ENCODE assay signal across 17 cellular contexts in the genomic region with DNA sequence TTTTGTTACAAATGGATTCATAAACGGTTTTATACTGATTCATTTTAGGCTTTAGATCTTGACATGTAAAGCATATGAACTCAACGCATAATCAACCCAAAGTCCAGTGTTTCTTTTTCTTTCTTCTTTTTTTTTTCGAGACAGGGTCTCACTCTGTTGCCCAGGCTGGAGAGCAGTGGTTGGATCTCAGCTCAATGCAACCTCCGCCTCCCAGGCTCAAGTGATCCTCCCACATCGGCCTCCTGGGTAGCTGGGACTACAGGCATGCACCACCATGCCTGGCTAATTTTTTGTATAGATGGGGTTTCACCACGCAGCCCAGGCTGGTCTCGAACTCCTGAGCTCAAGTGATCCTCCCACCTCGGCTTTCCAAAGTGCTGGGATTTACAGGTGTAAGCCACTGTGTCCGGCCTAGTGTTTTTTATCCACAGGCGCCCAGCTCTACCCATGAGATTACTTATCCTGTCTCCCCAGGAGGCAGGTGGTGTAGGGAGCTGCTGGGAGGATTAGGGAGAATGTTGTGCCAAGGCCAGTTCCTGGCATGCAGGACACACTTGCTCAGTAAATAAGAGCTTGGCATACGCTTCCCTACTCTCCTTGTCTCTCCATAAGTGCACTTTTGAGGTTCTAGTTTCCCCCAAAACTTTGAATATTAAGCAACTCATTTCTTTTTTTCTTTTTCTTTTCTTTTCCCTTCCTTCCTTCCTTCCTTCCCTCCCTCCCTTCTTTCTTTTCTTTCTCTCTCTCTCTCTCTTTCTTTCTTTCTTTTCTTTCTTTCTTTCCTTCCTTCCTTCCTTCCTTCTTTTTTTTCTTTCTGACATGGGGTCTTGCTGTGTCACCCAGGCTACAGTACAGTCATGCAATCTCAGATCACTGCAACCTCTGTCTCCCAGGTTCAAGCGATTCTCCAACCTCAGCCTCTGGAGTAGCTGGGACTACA. TPM values are rescaled to one million over a fixed set of nuclear protein-coding genes. Genes with fewer than 3 reads are reported as not detected.
"Had no signal": no experiment of that assay in that cellular context is flagged by ENCODE, and none has a peak within 500 bp of the region (broad histone marks: within the 10 kb centered on the region; RNA-seq: fewer than 3 reads in every experiment).

No MANE protein-coding gene starts in this region.

- DNase-seq: activated CD4-positive, alpha-beta T cell treated with anti-CD3 and anti-CD28 coated beads for 48 hours; activated CD8-positive, alpha-beta memory T cell treated with anti-CD3 and anti-CD28 coated beads, Interleukin-2, amount 50 U/mL, for 48 hours; anterior cingulate cortex; effector memory CD8-positive, alpha-beta T cell; foreskin melanocyte; mammary epithelial cell; naive thymus-derived CD4-positive, alpha-beta T cell; right cardiac atrium; stimulated activated naive CD8-positive, alpha-beta T cell treated with anti-CD3 and anti-CD28 coated beads, Interleukin-15, amount 100 ng/mL, for 72 hours; testis; uterus had no signal

- H3K36me3 ChIP-seq: heart left ventricle, neutrophil, uterus had no signal

- H3K27ac ChIP-seq: heart left ventricle, neutrophil, testis, uterus had no signal

- H3K9me3 ChIP-seq: heart left ventricle, mucosa of descending colon, testis, uterus had no signal

- H3K27me3 ChIP-seq: testis, uterus had no signal

- ATAC-seq: effector memory CD8-positive, alpha-beta T cell; heart left ventricle; left colon; mucosa of descending colon; naive thymus-derived CD4-positive, alpha-beta T cell; right cardiac atrium; SK-N-SH treated with all-trans-retinoic acid at 6 μM for 48 hours; stimulated activated naive CD8-positive, alpha-beta T cell treated with anti-CD3 and anti-CD28 coated beads, Interleukin-15, amount 100 ng/mL, for 72 hours; WTC11 had no signal

- H3K4me3 ChIP-seq: heart left ventricle, mucosa of descending colon, testis, uterus had no signal

- H3K4me1 ChIP-seq: testis had no signal

RNA-seq across cellular contexts. Expression of gene CEBPA, which starts 4.8 kb away (rescaled TPM):
- polyA plus RNA-seq: naive thymus-derived CD4-positive, alpha-beta T cell had no signal
